In the genomic region with DNA sequence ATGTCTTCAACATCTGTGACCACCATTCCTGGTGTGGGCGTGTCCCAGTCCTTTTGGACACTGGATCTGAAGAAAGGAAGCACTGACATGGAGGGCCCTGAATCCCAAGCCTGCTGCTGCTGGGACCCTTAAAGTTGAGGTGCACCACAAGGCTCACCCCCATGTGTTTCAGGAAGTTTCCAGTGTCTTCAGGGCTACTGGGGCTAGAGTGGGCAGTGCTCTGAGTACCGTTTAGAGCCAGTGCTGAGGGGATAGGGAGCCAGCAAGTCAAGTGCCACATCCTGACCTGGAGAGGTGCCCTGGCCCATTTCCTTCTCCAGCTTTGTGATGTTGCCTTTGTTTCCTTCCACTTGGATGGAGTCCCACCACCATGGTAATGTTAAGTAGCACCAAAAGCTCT, we compare ENCODE assay signal across 13 cellular contexts. TPM values are rescaled to one million over a fixed set of nuclear protein-coding genes. Genes with fewer than 3 reads are reported as not detected.
DNase-seq lines count a peak whose midpoint lies in the region; ATAC-seq, FAIRE-seq and TF ChIP-seq lines count a peak whose summit lies in the region.
"Had no signal": no experiment of that assay in that cellular context is flagged by ENCODE, and none has a peak within 500 bp of the region (broad histone marks: within the 10 kb centered on the region; RNA-seq: fewer than 3 reads in every experiment).

No MANE protein-coding gene starts in this region.

- H2AFZ ChIP-seq in OCI-LY1 (ENCODE audit: low read length) (no peak overlapping the region), H1 (ENCODE audit: low read length) (no peak overlapping the region)

- H3K4me2 ChIP-seq in OCI-LY1 (ENCODE audit: low read length): no peak overlapping the region
- H3K4me2 ChIP-seq in H1 (ENCODE audit: insufficient read depth in 1 of 2, low read depth in 2 of 2, low read length in 2 of 2): no peak overlapping the region

- peak overlapping the region; percentile 62; the same call in 1 of the 2 replicates for H2BK15ac ChIP-seq in H1 (ENCODE audit: low read length)

- H3K4me1 Mint-ChIP-seq in activated T-cell treated with anti-CD3 and anti-CD28 coated beads, Interleukin-2, amount 50 U/mL, for 24 hours (ENCODE audit: low read depth): peaks cover 40% of the 10 kb centered on the region
- peaks cover 2% of the 10 kb centered on the region for H3K4me1 Mint-ChIP-seq in progenitor cell of endocrine pancreas (ENCODE audit: low read depth)

- H4K5ac ChIP-seq in H1 (ENCODE audit: insufficient read length, low read depth, low read length): no peak overlapping the region

- H4K20me1 ChIP-seq in OCI-LY1 (ENCODE audit: insufficient read depth, low read length) (no peaks in the 10 kb centered on the region), H1 (replicated peaks in 1 of 2; ENCODE audit: control insufficient read depth in 1 of 2, insufficient read depth in 2 of 2, low read length in 2 of 2) (no peaks in the 10 kb centered on the region)

- TF ChIP-seq CTCF in OCI-LY1 (IDR thresholded peaks at IDR 0.05; ENCODE audit: low read length) (no peak), H1 (IDR thresholded peaks at IDR 0.05; ENCODE audit: control extremely low read depth in 1 of 3, insufficient read depth in 1 of 3, low read depth in 1 of 3, low read length in 3 of 3) (no peak), gastrocnemius medialis (IDR thresholded peaks at IDR 0.05 in 4 of 5, conservative IDR thresholded peaks at IDR 0.05 in 1 of 5) (no peak), progenitor cell of endocrine pancreas (IDR thresholded peaks at IDR 0.05; ENCODE audit: unreplicated experiment) (no peak)

- FAIRE-seq in H1 (lab: Jason Lieb, UNC): no peak

- H3K4me3 ChIP-seq in OCI-LY1 (ENCODE audit: low read depth, low read length, poor library complexity, severe bottlenecking) (no peak overlapping the region), H1 (ENCODE audit: extremely low read depth in 1 of 4, insufficient read depth in 2 of 4, low read depth in 3 of 4, low read length in 4 of 4) (no peak overlapping the region), thymus (ENCODE audit: low read length) (no peak overlapping the region), gastrocnemius medialis (no peak overlapping the region)

- POLR2A ChIA-PET in H1 (lab: Charles Lee; ENCODE audit: partially characterized antibody): interaction anchor here (0.6 to 6.5 kb wide), 9 partner anchors 10 to 177 kb away, joined by 3 to 40 read pairs (median 5); partner anchors contain the start of genes PPARD, RPL10A and ZNF76

- no peaks in the 10 kb centered on the region for H3K27me3 Mint-ChIP-seq in activated T-cell treated with anti-CD3 and anti-CD28 coated beads, Interleukin-2, amount 50 U/mL, for 24 hours
- H3K27me3 Mint-ChIP-seq in progenitor cell of endocrine pancreas: peaks cover 4% of the 10 kb centered on the region

- no peak overlapping the region for H3K56ac ChIP-seq in H1 (replicated peaks; ENCODE audit: insufficient read length, low read depth, low read length)

- H3K36me3 Mint-ChIP-seq in activated T-cell treated with anti-CD3 and anti-CD28 coated beads, Interleukin-2, amount 50 U/mL, for 24 hours (ENCODE audit: low read depth): peaks cover 76% of the 10 kb centered on the region
- peaks cover 9% of the 10 kb centered on the region for H3K36me3 Mint-ChIP-seq in progenitor cell of endocrine pancreas (ENCODE audit: insufficient read depth)

- H2AK5ac ChIP-seq in H1 (ENCODE audit: low read depth, low read length): peak overlapping the region; percentile 57

- no peak overlapping the region for H2BK20ac ChIP-seq in H1 (ENCODE audit: low read length)

- no peaks in the 10 kb centered on the region for H3K9me3 Mint-ChIP-seq in activated T-cell treated with anti-CD3 and anti-CD28 coated beads, Interleukin-2, amount 50 U/mL, for 24 hours
- no peaks in the 10 kb centered on the region for H3K9me3 Mint-ChIP-seq in progenitor cell of endocrine pancreas (ENCODE audit: low read depth)

- peak overlapping the region; percentile 18 for H4K91ac ChIP-seq in H1 (replicated peaks; ENCODE audit: insufficient read length, low read length)

- H3K79me2 ChIP-seq in OCI-LY1 (ENCODE audit: insufficient read depth, low read length): no peaks in the 10 kb centered on the region
- no peaks in the 10 kb centered on the region for H3K79me2 ChIP-seq in H1 (ENCODE audit: control insufficient read depth in 1 of 2, insufficient read depth in 2 of 2, low read length in 2 of 2)

- no peak overlapping the region for H3K23ac ChIP-seq in H1 (ENCODE audit: insufficient read length)

- H3K27ac ChIP-seq in OCI-LY1 (ENCODE audit: low read depth, low read length, poor library complexity, severe bottlenecking): peak overlapping the region; percentile 56
- no peak overlapping the region for H3K27ac ChIP-seq in H1 (ENCODE audit: low read depth, low read length)
- H3K27ac ChIP-seq in thymus (ENCODE audit: low read depth): peak overlapping the region; percentile 31
- H3K27ac ChIP-seq in gastrocnemius medialis: peak overlapping the region in 1 of 4 donors; percentile 7
- H3K27ac ChIP-seq: foreskin keratinocyte had no signal

- no peaks in the 10 kb centered on the region for H3F3A ChIP-seq in OCI-LY1 (ENCODE audit: insufficient read depth, low read length)

- 96% methylated on average over 2 of the region's 2 CpGs; no CpG with 5 or more reads in 1 of the 2 experiments for WGBS in H1 (ENCODE audit: extremely low coverage in 1 of 2, insufficient coverage in 1 of 2, insufficient read length in 1 of 2, insufficient replicate concordance in 2 of 2, low coverage in 1 of 2, low lambda C conversion rate in 2 of 2, missing lambda C conversion rate in 1 of 2), 2 experiments
- WGBS in thymus: 90% methylated on average over 2 of the region's 2 CpGs

- H3K18ac ChIP-seq in H1 (ENCODE audit: extremely low read depth, low read length): peak overlapping the region; percentile 51; the same call in 1 of the 2 replicates

- peak overlapping the region; percentile 99 for H3K27ac Mint-ChIP-seq in activated T-cell treated with anti-CD3 and anti-CD28 coated beads, Interleukin-2, amount 50 U/mL, for 24 hours
- H3K27ac Mint-ChIP-seq in progenitor cell of endocrine pancreas: no peak overlapping the region

- H3K14ac ChIP-seq in H1 (ENCODE audit: insufficient read length): no peak overlapping the region

- in situ Hi-C loops in gastrocnemius medialis (cut with MboI; ENCODE audit: low sequenced_read_pairs in 4 of 4): no loop called here

- H3K4me1 ChIP-seq in OCI-LY1 (ENCODE audit: insufficient read depth, low read length, severe bottlenecking) (peaks cover 45% of the 10 kb centered on the region), H1 (replicated peaks in 1 of 4; ENCODE audit: control insufficient read depth in 3 of 4, insufficient read depth in 4 of 4, low read length in 3 of 4) (peaks cover 0 to 10% (median 7%) of the 10 kb centered on the region in 4 experiments; a peak in 6 of 7 replicates), thymus (ENCODE audit: control insufficient read depth, insufficient read depth, low read length) (peaks cover 34% of the 10 kb centered on the region), gastrocnemius medialis (peaks cover 12 to 17% of the 10 kb centered on the region in 2 donors)

- no peaks in the 10 kb centered on the region for H3K9me2 ChIP-seq in OCI-LY1 (ENCODE audit: low read depth, low read length)

- H3K9me3 ChIP-seq in OCI-LY1 (ENCODE audit: low read length) (no peaks in the 10 kb centered on the region), H1 (ENCODE audit: insufficient read depth in 2 of 2, low read depth in 1 of 2, low read length in 1 of 2) (no peaks in the 10 kb centered on the region), thymus (ENCODE audit: control insufficient read depth) (no peaks in the 10 kb centered on the region), gastrocnemius medialis (no peaks in the 10 kb centered on the region)
- H3K9me3 ChIP-seq: adrenal gland, left ventricle myocardium inferior had no signal

- H3K36me3 ChIP-seq in OCI-LY1 (ENCODE audit: insufficient read depth, low read length): peaks cover 33% of the 10 kb centered on the region
- peaks cover 0 to 2% (median 2%) of the 10 kb centered on the region in 4 experiments; a peak in 3 of 8 replicates for H3K36me3 ChIP-seq in H1 (ENCODE audit: control insufficient read depth in 2 of 4, insufficient read depth in 4 of 4, low read length in 3 of 4)
- peaks cover 29% of the 10 kb centered on the region for H3K36me3 ChIP-seq in thymus (ENCODE audit: control insufficient read depth, insufficient read depth)
- H3K36me3 ChIP-seq in gastrocnemius medialis: peaks cover 0 to 29% of the 10 kb centered on the region in 2 donors

- no peaks in the 10 kb centered on the region; the same call in 1 of the 2 replicates for H3K79me1 ChIP-seq in H1 (ENCODE audit: low read depth, low read length)

- H2BK120ac ChIP-seq in H1 (replicated peaks; ENCODE audit: low read depth, low read length): no peak overlapping the region

- peak overlapping the region; percentile 70; the same call in 1 of the 2 replicates for H2BK12ac ChIP-seq in H1 (ENCODE audit: low read depth, low read length)

- TF ChIP-seq POLR2A in H1 (IDR thresholded peaks at IDR 0.05; ENCODE audit: control extremely low read depth in 1 of 2, low read depth in 2 of 2, low read length in 2 of 2) (no peak), gastrocnemius medialis (IDR thresholded peaks at IDR 0.05) (no peak)

- TF ChIP-seq RAD21 in H1 (IDR thresholded peaks at IDR 0.05 in 1 of 2, conservative IDR thresholded peaks at IDR 0.05 in 1 of 2; ENCODE audit: low read depth in 2 of 2, low read length in 2 of 2): no peak

- no peak for TF ChIP-seq EP300 in H1 (IDR thresholded peaks at IDR 0.05; ENCODE audit: borderline replicate concordance in 1 of 2, low read depth in 2 of 2, low read length in 2 of 2)

- no peaks in the 10 kb centered on the region; the same call in 1 of the 2 replicates for H3K23me2 ChIP-seq in H1 (ENCODE audit: low read depth, low read length)

- CTCF ChIA-PET in H1 (lab: Charles Lee; ENCODE audit: partially characterized antibody): interaction anchor here (0.7 to 20.6 kb wide), 25 partner anchors 8 to 416 kb away, joined by 3 to 358 read pairs (median 5); partner anchors contain the start of genes FANCE, PPARD and RPL10A

- H4K8ac ChIP-seq in H1 (ENCODE audit: extremely low read depth, insufficient read depth, low read length): no peak overlapping the region

- ATAC-seq in gastrocnemius medialis (no peak), HG03139 (IDR thresholded peaks at IDR 0.05; ENCODE audit: unreplicated experiment) (no peak)

- H2BK5ac ChIP-seq in H1 (ENCODE audit: low read depth, low read length): no peak overlapping the region

- H3K9ac ChIP-seq in OCI-LY1 (ENCODE audit: low read length) (no peak overlapping the region; the same call in 1 of the 2 replicates), H1 (replicated peaks in 1 of 4; ENCODE audit: extremely low read depth in 1 of 4, low read depth in 3 of 4, low read length in 3 of 4) (no peak overlapping the region)

- intact Hi-C loops in gastrocnemius medialis (cut with DNase I; ENCODE audit: low total_unique reads): no loop called here

- DNase-seq in activated T-cell treated with anti-CD3 and anti-CD28 coated beads, Interleukin-2, amount 50 U/mL, for 24 hours: no peak
- no peak for DNase-seq in activated T-cell treated with anti-CD3 and anti-CD28 coated beads, Interleukin-2, amount 50 U/mL, for 1 hour
- DNase-seq in H1 (ENCODE audit: low read depth in 1 of 2, low spot score in 2 of 2) (no peak), gastrocnemius medialis (no peak), progenitor cell of endocrine pancreas (ENCODE audit: low spot score, unreplicated experiment) (no peak)
- DNase-seq: SW 1271 had no signal

- no peaks in the 10 kb centered on the region for H3K27me3 ChIP-seq in OCI-LY1 (ENCODE audit: insufficient read depth, low read length)
- H3K27me3 ChIP-seq in H1 (replicated peaks in 1 of 4; ENCODE audit: control insufficient read depth in 3 of 4, extremely low read depth in 1 of 4, insufficient read depth in 3 of 4, low read length in 3 of 4): no peaks in the 10 kb centered on the region
- H3K27me3 ChIP-seq in thymus (ENCODE audit: control insufficient read depth, insufficient read depth): no peaks in the 10 kb centered on the region
- no peaks in the 10 kb centered on the region for H3K27me3 ChIP-seq in gastrocnemius medialis
- H3K27me3 ChIP-seq: adrenal gland, dorsolateral prefrontal cortex, foreskin keratinocyte had no signal

- H3K4ac ChIP-seq in H1 (replicated peaks; ENCODE audit: insufficient read length, low read depth, low read length): no peak overlapping the region

- H3K4me3 Mint-ChIP-seq in activated T-cell treated with anti-CD3 and anti-CD28 coated beads, Interleukin-2, amount 50 U/mL, for 24 hours: peak overlapping the region; percentile 87
- no peak overlapping the region for H3K4me3 Mint-ChIP-seq in progenitor cell of endocrine pancreas (ENCODE audit: low read depth)

RNA-seq across cellular contexts. Expression of gene DEF6, which starts 0.7 kb away (rescaled TPM):
- total RNA-seq in H1 (2021; fragmentation: NEBNext Ultra II Directional; extraction: Animal tissue kit (Norgen Biotek cat#: 25700)): 4.1 and 4.5 TPM in 2 replicates
- polyA plus RNA-seq in H1 (2011; rRNA removed) (3.3 and 4.8 TPM in 2 replicates), thymus (148 TPM)
- polyA plus RNA-seq in H1 (2011; cell fraction: cytosol; rRNA removed): 7.2 TPM
- 10.3 TPM for polyA plus RNA-seq in H1 (2011; cell fraction: nucleus; rRNA removed)
- polyA plus RNA-seq in H1 (2012, experiment 1 of 2): 2.7 to 5.1 TPM (median 4.5 TPM) in 4 replicates
- polyA plus RNA-seq in H1 (2012, experiment 2 of 2): 2.9 TPM
- 4.4 TPM for polyA plus RNA-seq in H1 (2013, experiment 1 of 2)
- 4.6 TPM for polyA plus RNA-seq in H1 (2013, experiment 2 of 2)
- 2.3 and 3.5 TPM in 2 replicates for polyA minus RNA-seq in H1 (2011; rRNA and poly(A)+ RNA removed)
- 1.6 TPM for polyA minus RNA-seq in H1 (2011; cell fraction: cytosol; rRNA and poly(A)+ RNA removed)
- polyA minus RNA-seq in H1 (2011; cell fraction: nucleus; rRNA and poly(A)+ RNA removed): 3.0 TPM
- total RNA-seq in gastrocnemius medialis (1 to 10 TPM in 1 of 4 donors, under 1 TPM in 3; 0.15 to 2.9 (median 0.68) TPM), progenitor cell of endocrine pancreas (5.7 and 5.9 TPM in 2 replicates)

RNA-seq across cellular contexts. Expression of gene ZNF76, which starts 37.4 kb away (rescaled TPM):
- total RNA-seq in H1 (2021; fragmentation: NEBNext Ultra II Directional; extraction: Animal tissue kit (Norgen Biotek cat#: 25700)): 17.9 and 18.3 TPM in 2 replicates
- polyA plus RNA-seq in H1 (2011; rRNA removed) (23.9 and 27.2 TPM in 2 replicates), thymus (32.0 TPM)
- 26.3 TPM for polyA plus RNA-seq in H1 (2011; cell fraction: cytosol; rRNA removed)
- 101 TPM for polyA plus RNA-seq in H1 (2011; cell fraction: nucleus; rRNA removed)
- polyA plus RNA-seq in H1 (2012, experiment 1 of 2): 16.9 to 28.4 TPM (median 27.4 TPM) in 4 replicates
- 17.7 TPM for polyA plus RNA-seq in H1 (2012, experiment 2 of 2)
- polyA plus RNA-seq in H1 (2013, experiment 1 of 2): 10.3 TPM
- 8.7 TPM for polyA plus RNA-seq in H1 (2013, experiment 2 of 2)
- polyA minus RNA-seq in H1 (2011; rRNA and poly(A)+ RNA removed): 29.7 and 33.8 TPM in 2 replicates
- 9.7 TPM for polyA minus RNA-seq in H1 (2011; cell fraction: cytosol; rRNA and poly(A)+ RNA removed)
- 19.5 TPM for polyA minus RNA-seq in H1 (2011; cell fraction: nucleus; rRNA and poly(A)+ RNA removed)
- total RNA-seq in gastrocnemius medialis (10 to 100 TPM; 26.1 to 35.2 (median 27.5) TPM), progenitor cell of endocrine pancreas (61.2 and 61.7 TPM in 2 replicates)

RNA-seq across cellular contexts. Expression of gene PPARD, which starts 45.4 kb away (rescaled TPM):
- 14.9 and 16.9 TPM in 2 replicates for total RNA-seq in H1 (2021; fragmentation: NEBNext Ultra II Directional; extraction: Animal tissue kit (Norgen Biotek cat#: 25700))
- 14.6 and 18.9 TPM in 2 replicates for polyA plus RNA-seq in H1 (2011; rRNA removed)
- 11.9 TPM for polyA plus RNA-seq in H1 (2011; cell fraction: cytosol; rRNA removed)
- 12.8 TPM for polyA plus RNA-seq in H1 (2011; cell fraction: nucleus; rRNA removed)
- 10.5 to 16.1 TPM (median 14.7 TPM) in 4 replicates for polyA plus RNA-seq in H1 (2012, experiment 1 of 2)
- 11.9 TPM for polyA plus RNA-seq in H1 (2012, experiment 2 of 2)
- polyA plus RNA-seq in H1 (2013, experiment 1 of 2): 10.8 TPM
- 10.5 TPM for polyA plus RNA-seq in H1 (2013, experiment 2 of 2)
- 6.6 and 10.4 TPM in 2 replicates for polyA minus RNA-seq in H1 (2011; rRNA and poly(A)+ RNA removed)
- polyA minus RNA-seq in H1 (2011; cell fraction: cytosol; rRNA and poly(A)+ RNA removed): 7.1 TPM
- 6.8 TPM for polyA minus RNA-seq in H1 (2011; cell fraction: nucleus; rRNA and poly(A)+ RNA removed)
- 15.8 TPM for polyA plus RNA-seq in thymus
- total RNA-seq in gastrocnemius medialis: 10 to 100 TPM in 3 of 4 donors, 1 to 10 TPM in 1; 6.3 to 16.7 (median 12.0) TPM
- total RNA-seq in progenitor cell of endocrine pancreas: 13.9 and 14.0 TPM in 2 replicates
